20 cellular contexts compared by ENCODE assay signal in genomic region chr22:36823177-36823839, GRCh38. TPM values are rescaled to one million over a fixed set of nuclear protein-coding genes. Genes with fewer than 3 reads are reported as not detected.
A peak's percentile ranks its signal among the peaks of the same experiment; 100 is the strongest.
DNase-seq lines count a peak whose midpoint lies in the region.
"Had no signal": no experiment of that assay in that cellular context is flagged by ENCODE, and none has a peak within 500 bp of the region (broad histone marks: within the 10 kb centered on the region; RNA-seq: fewer than 3 reads in every experiment).

No MANE protein-coding gene starts in this region.

- DNase-seq in H7: peak; percentile 56
- peak; percentile 27 for DNase-seq in astrocyte of the hippocampus (ENCODE audit: low read depth, low spot score)
- DNase-seq in kidney glomerular epithelial cell (lab: John Stamatoyannopoulos, UW): peak; percentile 9
- peak; percentile 22 for DNase-seq in skeletal muscle cell (ENCODE audit: low read depth)
- DNase-seq in NCI-H1436 treated with DMSO at 0.1 percent for 48 hours (lab: John Stamatoyannopoulos, UW): no peak
- DNase-seq in RPMI8226: no peak
- no peak for DNase-seq in islet precursor cell
- DNase-seq in activated naive CD4-positive, alpha-beta T cell treated with anti-CD3 and anti-CD28 coated beads, Interleukin-2, amount 10 ng/mL, durations not matched to agents 7 days and 5 days: no peak
- DNase-seq: activated naive CD4-positive, alpha-beta T cell treated with anti-CD3 and anti-CD28 coated beads for 36 hours; AML-193; Caco-2; HFFc6; NCI-H187 treated with DMSO at 0.1 percent for 48 hours; NCI-H510A; stimulated activated CD4-positive, alpha-beta T cell treated with anti-CD3 and anti-CD28 coated beads, Interleukin-4, amount 100 ng/mL, for 24 hours; substantia nigra had no signal

- CTCF ChIA-PET in activated naive CD4-positive, alpha-beta T cell treated with anti-CD3 and anti-CD28 coated beads, Interleukin-2, amount 10 ng/mL, durations not matched to agents 7 days and 5 days (lab: Charles Lee): interaction anchor here (1.7 kb wide), 1 partner anchor 33 kb away, joined by 5 read pairs; no protein-coding TSS in a partner anchor

- no peaks in the 10 kb centered on the region for H3K36me3 Mint-ChIP-seq in activated naive CD4-positive, alpha-beta T cell treated with anti-CD3 and anti-CD28 coated beads, Interleukin-2, amount 10 ng/mL, durations not matched to agents 7 days and 5 days

- H3K4me3 Mint-ChIP-seq in activated naive CD4-positive, alpha-beta T cell treated with anti-CD3 and anti-CD28 coated beads, Interleukin-2, amount 10 ng/mL, durations not matched to agents 7 days and 5 days: no peak overlapping the region
- H3K4me3 Mint-ChIP-seq: activated naive CD4-positive, alpha-beta T cell treated with anti-CD3 and anti-CD28 coated beads for 36 hours; HFFc6 had no signal

- no peak overlapping the region for H3K27ac Mint-ChIP-seq in activated naive CD4-positive, alpha-beta T cell treated with anti-CD3 and anti-CD28 coated beads, Interleukin-2, amount 10 ng/mL, durations not matched to agents 7 days and 5 days
- H3K27ac Mint-ChIP-seq: activated naive CD4-positive, alpha-beta T cell treated with anti-CD3 and anti-CD28 coated beads for 36 hours; HFFc6 had no signal

- peaks cover 68% of the 10 kb centered on the region for H3K27me3 Mint-ChIP-seq in activated naive CD4-positive, alpha-beta T cell treated with anti-CD3 and anti-CD28 coated beads, Interleukin-2, amount 10 ng/mL, durations not matched to agents 7 days and 5 days

- no peaks in the 10 kb centered on the region for H3K4me1 Mint-ChIP-seq in activated naive CD4-positive, alpha-beta T cell treated with anti-CD3 and anti-CD28 coated beads, Interleukin-2, amount 10 ng/mL, durations not matched to agents 7 days and 5 days

- no peaks in the 10 kb centered on the region for H3K36me3 ChIP-seq in H7 (replicated peaks; ENCODE audit: control insufficient read depth, insufficient read depth, low read length)

- no peak overlapping the region for H3K4me3 ChIP-seq in H7 (ENCODE audit: insufficient read depth, low read depth, low read length)
- H3K4me3 ChIP-seq in skeletal muscle cell (ENCODE audit: low read depth, low read length): no peak overlapping the region
- H3K4me3 ChIP-seq: coronary artery, skin epidermis had no signal

- H3K27me3 ChIP-seq in H7 (ENCODE audit: control insufficient read depth, insufficient read depth, low read length): peaks cover 7% of the 10 kb centered on the region

- no peaks in the 10 kb centered on the region for H3K9me3 Mint-ChIP-seq in activated naive CD4-positive, alpha-beta T cell treated with anti-CD3 and anti-CD28 coated beads, Interleukin-2, amount 10 ng/mL, durations not matched to agents 7 days and 5 days
- H3K9me3 Mint-ChIP-seq: activated naive CD4-positive, alpha-beta T cell treated with anti-CD3 and anti-CD28 coated beads for 36 hours; HFFc6 had no signal

RNA-seq across cellular contexts. Expression of gene PVALB, which starts 6.5 kb away (rescaled TPM):
- 3.8 and 6.8 TPM in 2 replicates for total RNA-seq in H7 (2014; rRNA removed; shearing (Covaris generic))
- total RNA-seq: activated naive CD4-positive, alpha-beta T cell treated with anti-CD3 and anti-CD28 coated beads for 36 hours; Caco-2; frontal cortex; G401; HFFc6 had no signal

RNA-seq across cellular contexts. Expression of gene NCF4, which starts 37.5 kb away (rescaled TPM):
- not detected in 2 replicates for total RNA-seq in H7 (2014; rRNA removed; shearing (Covaris generic))
- total RNA-seq: Caco-2, G401, HFFc6 had no signal

RNA-seq across cellular contexts. Expression of gene IFT27, which starts 47.4 kb away (rescaled TPM):
- total RNA-seq in H7 (2014; rRNA removed; shearing (Covaris generic)): 20.2 and 30.1 TPM in 2 replicates

Comparison
In these comparisons a context has a peak if more than half of its experiments do, and no peak if none do; other contexts are left out.
1. DNase-seq: peak in H7 (single experiment), astrocyte of the hippocampus (single experiment), kidney glomerular epithelial cell (single experiment) and skeletal muscle cell (single experiment); none in NCI-H1436 treated with DMSO at 0.1 percent for 48 hours (single experiment), RPMI8226 (single experiment), islet precursor cell (single experiment) and activated naive CD4-positive, alpha-beta T cell treated with anti-CD3 and anti-CD28 coated beads, Interleukin-2, amount 10 ng/mL, durations not matched to agents 7 days and 5 days (single experiment).